8 cellular contexts compared by ENCODE assay signal in genomic region chr9:124342946-124343485, GRCh38.
DNase-seq lines count a peak whose midpoint lies in the region; ATAC-seq lines count a peak whose summit lies in the region.

No MANE protein-coding gene starts in this region.

- H3K27me3 Mint-ChIP-seq in T-cell, result no peaks in the 10 kb centered on the region

- POLR2A ChIA-PET in T-cell (lab: Charles Lee), result interaction anchor here in 1 of 2 donors (0.6 kb wide), 1 partner anchor 13 kb away, joined by 3 read pairs; no protein-coding TSS in a partner anchor

- peaks cover 6% of the 10 kb centered on the region for H3K36me3 Mint-ChIP-seq in T-cell

- no peak overlapping the region for H3K9ac ChIP-seq in muscle layer of colon (ENCODE audit: low read length)

- H3K4me1 ChIP-seq in muscle layer of colon (ENCODE audit: insufficient read depth, low read length), result peaks cover 13% of the 10 kb centered on the region

- peak overlapping the region in 1 of 2 donors; percentile 50 for H3K4me3 ChIP-seq in muscle layer of colon (ENCODE audit: low read depth in 1 of 2, low read length in 2 of 2)

- ATAC-seq in T-cell (replicated peaks in 1 of 4) (no peak), HG03025 (IDR thresholded peaks at IDR 0.05; ENCODE audit: low FRiP score, unreplicated experiment) (no peak), HG02798 (IDR thresholded peaks at IDR 0.05; ENCODE audit: poor library complexity, unreplicated experiment) (no peak)

- H3K36me3 ChIP-seq in muscle layer of colon (ENCODE audit: insufficient read depth, low read length), result peaks cover 27% of the 10 kb centered on the region

- H3K4me3 Mint-ChIP-seq in T-cell, result no peak overlapping the region

- peak overlapping the region; percentile 49 for H3K27ac ChIP-seq in muscle layer of colon (ENCODE audit: low read depth, low read length)

- no peaks in the 10 kb centered on the region for H3K9me3 ChIP-seq in muscle layer of colon (ENCODE audit: low read length)

- peak; percentile 65 for DNase-seq in DMS153 treated with DMSO at 0.1 percent for 48 hours (lab: John Stamatoyannopoulos, UW; ENCODE audit: unreplicated experiment)
- peak; percentile 31 for DNase-seq in NCI-H2227 (lab: John Stamatoyannopoulos, UW; ENCODE audit: unreplicated experiment)
- DNase-seq in epidermal melanocyte (ENCODE audit: insufficient read length, low spot score), result peak; percentile 88
- no peak for DNase-seq in activated gamma-delta T cell treated with Interleukin-2 at 50 U/mL for 16 hours
- DNase-seq in T-cell, result no peak

- CTCF ChIA-PET in T-cell (lab: Charles Lee), result no interaction called here

- H3K9me3 Mint-ChIP-seq in T-cell, result peaks cover 0 to 6% (median 0%) of the 10 kb centered on the region in 3 donors

- no peaks in the 10 kb centered on the region for H3K27me3 ChIP-seq in muscle layer of colon (ENCODE audit: control insufficient read depth in 1 of 2, insufficient read depth in 2 of 2, low read length in 2 of 2)

- no peaks in the 10 kb centered on the region for H3K4me1 Mint-ChIP-seq in T-cell

- no peak overlapping the region for H3K27ac Mint-ChIP-seq in T-cell

Comparison
In these comparisons a context has a peak if more than half of its experiments do, and no peak if none do; other contexts are left out.
1. DNase-seq: peak in DMS153 treated with DMSO at 0.1 percent for 48 hours (single experiment), NCI-H2227 (single experiment) and epidermal melanocyte (single experiment); none in activated gamma-delta T cell treated with Interleukin-2 at 50 U/mL for 16 hours (single experiment) and T-cell (0 of 34).